ENCODE assay signal across 8 cellular contexts in genomic region chr6:34196833-34197195, GRCh38. TPM values are rescaled to one million over a fixed set of nuclear protein-coding genes. Genes with fewer than 3 reads are reported as not detected.
DNase-seq lines count a peak whose midpoint lies in the region; ATAC-seq and TF ChIP-seq lines count a peak whose summit lies in the region.

No MANE protein-coding gene starts in this region.

- TF ChIP-seq CTCF in DOHH2 (IDR thresholded peaks at IDR 0.05; ENCODE audit: low read depth, low read length, poor library complexity, severe bottlenecking) (no peak), Panc1 (IDR thresholded peaks at IDR 0.05) (no peak), fibroblast of mammary gland (conservative IDR thresholded peaks at IDR 0.05; ENCODE audit: control insufficient read depth, insufficient read depth, low read depth, low read length) (no peak)

- no peaks in the 10 kb centered on the region for H3K9me2 ChIP-seq in DOHH2 (replicated peaks; ENCODE audit: control insufficient read depth, low read length)

- H3K36me3 ChIP-seq in DOHH2 (ENCODE audit: control insufficient read depth, low read length) (no peaks in the 10 kb centered on the region), Panc1 (ENCODE audit: control insufficient read depth, insufficient read depth, low read length) (no peaks in the 10 kb centered on the region)

- no TSS peak for BruUV-seq in Panc1 (replicated peaks; lab: Mats Ljungman, UMichigan)

- peak overlapping the region; percentile 95 for H3K4me2 ChIP-seq in DOHH2 (ENCODE audit: low read length)

- POLR2A ChIA-PET in Panc1 (lab: Charles Lee), result interaction anchor here (0.6 kb wide), 1 partner anchor 14 kb away, joined by 5 read pairs; no protein-coding TSS in a partner anchor

- no peaks in the 10 kb centered on the region for H4K20me1 ChIP-seq in DOHH2 (ENCODE audit: control insufficient read depth, insufficient read depth, low read depth, low read length)

- peaks cover 6% of the 10 kb centered on the region; the same call in 1 of the 2 replicates for H3K9me3 ChIP-seq in DOHH2 (ENCODE audit: control insufficient read depth, insufficient read depth, low read length)
- H3K9me3 ChIP-seq in Panc1 (ENCODE audit: control insufficient read depth, insufficient read depth, low read depth, low read length), result no peaks in the 10 kb centered on the region

- H3K4me3 ChIP-seq in DOHH2 (ENCODE audit: low read length) (peak overlapping the region; percentile 84), Panc1 (ENCODE audit: low read depth in 2 of 2, low read length in 2 of 2) (peak overlapping the region; percentile 31 to 56), fibroblast of mammary gland (ENCODE audit: control insufficient read depth, low read depth, low read length) (peak overlapping the region; percentile 47), skeletal muscle cell (ENCODE audit: low read depth, low read length) (peak overlapping the region; percentile 50)

- peaks cover 16% of the 10 kb centered on the region for H3K4me1 ChIP-seq in DOHH2 (ENCODE audit: control insufficient read depth, low read length)
- H3K4me1 ChIP-seq in Panc1 (ENCODE audit: control insufficient read depth, insufficient read depth, low read length), result no peaks in the 10 kb centered on the region

- intact Hi-C loops in Panc1 (cut with micrococcal nuclease; ENCODE audit: unreplicated experiment) (loop anchor here (5.0 kb wide), 1 partner anchor 45 kb away; no protein-coding TSS in a partner anchor), sciatic nerve (cut with DNase I) (no loop called here)

- CTCF ChIA-PET in Panc1 (lab: Charles Lee), result interaction anchor here (0.5 to 1.7 kb wide), 3 partner anchors 28 to 51 kb away, joined by 3 to 21 read pairs (median 5); partner anchors contain the start of gene SMIM29

- in situ Hi-C loops in Panc1 (cut with HindIII; ENCODE audit: low pct_unique_long_range_greater_than_20kb, low sequenced_read_pairs), result no loop called here

- H3K27me3 ChIP-seq in DOHH2 (ENCODE audit: control insufficient read depth, low read length) (peaks cover 18% of the 10 kb centered on the region; the same call in 1 of the 2 replicates), Panc1 (ENCODE audit: control insufficient read depth, insufficient read depth, low read length) (no peaks in the 10 kb centered on the region)

- no peaks in the 10 kb centered on the region for H3K79me2 ChIP-seq in DOHH2 (ENCODE audit: control insufficient read depth, low read length)

- DNase-seq in Panc1 (ENCODE audit: low read depth, low spot score) (no peak), fibroblast of mammary gland (ENCODE audit: low read depth) (no peak), skeletal muscle cell (ENCODE audit: low read depth) (no peak), cerebellar nuclear complex (lab: John Stamatoyannopoulos, UW) (no peak), sciatic nerve (ENCODE audit: low spot score) (no peak)

- ATAC-seq in Panc1 (no peak; the same call in 1 of the 2 replicates), GM18517 (IDR thresholded peaks at IDR 0.05; ENCODE audit: unreplicated experiment) (no peak), HG03045 (IDR thresholded peaks at IDR 0.05; ENCODE audit: unreplicated experiment) (no peak), sciatic nerve (no peak)

- no peak overlapping the region for H3K27ac ChIP-seq in DOHH2 (ENCODE audit: low read depth, low read length)
- no peak overlapping the region; the same call in 1 of the 2 replicates for H3K27ac ChIP-seq in Panc1 (ENCODE audit: low read length)

- peaks cover 4% of the 10 kb centered on the region; the same call in 1 of the 2 replicates for H3F3A ChIP-seq in DOHH2 (ENCODE audit: control insufficient read depth, insufficient read depth)

RNA-seq across cellular contexts. Expression of gene HMGA1, which starts 39.9 kb away (rescaled TPM):
- total RNA-seq in Panc1 (2021; ENCODE audit: unreplicated experiment) (444 TPM), sciatic nerve (29.0 TPM)
- polyA plus RNA-seq in Panc1 (2012; ENCODE audit: insufficient read length), result 488 TPM

RNA-seq across cellular contexts. Expression of gene GRM4, which starts 50.9 kb away (rescaled TPM):
- total RNA-seq in Panc1 (2021; ENCODE audit: unreplicated experiment) (1.3 TPM), sciatic nerve (not detected)
- polyA plus RNA-seq in Panc1 (2012; ENCODE audit: insufficient read length), result 1.5 TPM

RNA-seq across cellular contexts. Expression of gene SMIM29, which starts 52.0 kb away (rescaled TPM):
- total RNA-seq in Panc1 (2021; ENCODE audit: unreplicated experiment) (35.6 TPM), sciatic nerve (31.6 TPM)
- 43.7 TPM for polyA plus RNA-seq in Panc1 (2012; ENCODE audit: insufficient read length)

Comparison
In these comparisons a context has a peak if more than half of its experiments do, and no peak if none do; other contexts are left out.
1. RNA of gene HMGA1, which starts 39.9 kb away (total RNA-seq): 444 TPM in Panc1 (single experiment); 29.0 TPM in sciatic nerve (single experiment); every median in the first group is over 10 times any median in the second.
2. Peak in every context shown above with its lines, with median percentiles within 50 percentile points of each other: H3K4me3 ChIP-seq.